Comparison of ENCODE assay signal across 8 cellular contexts in the genomic region with DNA sequence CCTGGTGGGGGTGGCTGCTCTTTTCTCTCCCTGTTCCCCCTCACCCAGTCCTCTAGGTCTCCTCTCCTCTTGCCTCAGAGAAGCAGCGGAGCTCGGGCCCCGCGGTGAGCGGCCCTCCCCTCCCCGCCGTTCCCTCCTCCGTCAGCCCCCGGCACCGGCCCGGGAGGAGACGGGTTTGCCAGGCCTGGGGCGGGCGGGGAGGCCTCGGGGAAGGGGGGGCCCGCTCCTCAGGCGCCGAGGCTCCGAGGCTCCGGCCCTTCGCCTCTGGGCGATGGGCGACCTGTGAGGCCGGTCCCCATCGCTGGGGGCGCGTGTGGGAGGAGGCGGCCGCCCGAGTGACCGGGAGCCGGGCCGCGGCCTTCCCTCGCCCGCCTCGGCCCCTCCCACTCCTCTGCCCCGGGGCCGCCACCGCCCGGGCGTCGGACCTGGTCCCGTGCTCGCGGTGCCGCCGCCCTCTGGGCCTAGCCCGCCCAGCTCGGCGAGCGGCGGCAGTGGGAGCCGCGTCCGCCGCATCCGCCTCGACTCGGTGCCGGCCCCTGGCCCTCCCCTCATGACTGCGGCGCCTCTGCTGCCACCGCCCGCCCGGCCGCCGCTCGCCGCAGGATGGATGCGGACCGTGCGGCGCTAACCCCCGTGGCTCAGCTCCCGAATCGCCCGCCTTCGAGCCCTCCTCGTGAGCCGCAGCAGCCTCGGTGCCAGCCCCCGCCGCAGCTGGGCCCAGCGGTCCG. TPM values are rescaled to one million over a fixed set of nuclear protein-coding genes. Genes with fewer than 3 reads are reported as not detected.
DNase-seq lines count a peak whose midpoint lies in the region; ATAC-seq, FAIRE-seq and TF ChIP-seq lines count a peak whose summit lies in the region.

No MANE protein-coding gene starts in this region.

- no peak for FAIRE-seq in HTR-8/SVneo (lab: Jason Lieb, UNC)

- no peak for TF ChIP-seq EP300 in ovary (IDR thresholded peaks at IDR 0.05)

- TF ChIP-seq CTCF in ovary (IDR thresholded peaks at IDR 0.05) = peak in 1 of 3 donors; percentile 22

- intact Hi-C loops in activated naive CD4-positive, alpha-beta T cell treated with anti-CD3 and anti-CD28 coated beads for 36 hours (cut with micrococcal nuclease) = loop anchor here (1.0 to 10.0 kb wide), 9 partner anchors 36 to 839 kb away; partner anchors contain the start of genes ERC1, FBXL14, KDM5A and RAD52
- intact Hi-C loops in head of caudate nucleus (cut with DNase I) = loop anchor here (5.0 kb wide), 3 partner anchors 59 to 194 kb away; partner anchors contain the start of gene RAD52
- intact Hi-C loops in ovary (cut with DNase I) = loop anchor here (5.0 to 10.0 kb wide), 7 partner anchors 59 to 842 kb away; partner anchors contain the start of gene FBXL14 (in 1 of the 4)

- H3K27me3 Mint-ChIP-seq in activated naive CD4-positive, alpha-beta T cell treated with anti-CD3 and anti-CD28 coated beads for 36 hours (ENCODE audit: low read depth) = no peaks in the 10 kb centered on the region

- H3K4me3 ChIP-seq in ovary = peak overlapping the region; percentile 73

- H3K27me3 ChIP-seq in ovary = no peaks in the 10 kb centered on the region

- WGBS in ovary, 3 donors = 0 to 1% (median 0%) methylated on average over 45 to 86 of the region's 86 CpGs

- H3K27ac Mint-ChIP-seq in activated naive CD4-positive, alpha-beta T cell treated with anti-CD3 and anti-CD28 coated beads for 36 hours = peak overlapping the region; percentile 94

- no peak overlapping the region for H3K4me3 Mint-ChIP-seq in activated naive CD4-positive, alpha-beta T cell treated with anti-CD3 and anti-CD28 coated beads for 36 hours

- H3K27ac ChIP-seq in ovary = peak overlapping the region; percentile 98

- peak; percentile 33 for ATAC-seq in HG02642 (IDR thresholded peaks at IDR 0.05; ENCODE audit: poor library complexity, unreplicated experiment)

- no peaks in the 10 kb centered on the region for H3K36me3 ChIP-seq in ovary

- no peak for TF ChIP-seq POLR2A in ovary (IDR thresholded peaks at IDR 0.05)

- H3K9me3 Mint-ChIP-seq in activated naive CD4-positive, alpha-beta T cell treated with anti-CD3 and anti-CD28 coated beads for 36 hours = no peaks in the 10 kb centered on the region

- H3K9me3 ChIP-seq in ovary = no peaks in the 10 kb centered on the region

- H3K36me3 Mint-ChIP-seq in activated naive CD4-positive, alpha-beta T cell treated with anti-CD3 and anti-CD28 coated beads for 36 hours (ENCODE audit: low read depth) = peaks cover 26% of the 10 kb centered on the region

- DNase-seq in activated T-cell treated with anti-CD3 and anti-CD28 coated beads for 48 hours (ENCODE audit: low read depth) (peak; percentile 37), NCI-H510A (lab: John Stamatoyannopoulos, UW) (peak; percentile 61), head of caudate nucleus (peak in 31 of 42 donors; percentile 13 to 82 (median 58)), ovary (peak in 4 of 5 donors; percentile 59 to 79 (median 68)), HTR-8/SVneo (ENCODE audit: insufficient read length, low spot score) (no peak)
- DNase-seq in activated T-cell treated with anti-CD3 and anti-CD28 coated beads, Interleukin-2, amount 50 U/mL, for 1 hour = no peak
- DNase-seq in activated naive CD4-positive, alpha-beta T cell treated with anti-CD3 and anti-CD28 coated beads for 36 hours = peak; percentile 53

- CTCF ChIA-PET in activated naive CD4-positive, alpha-beta T cell treated with anti-CD3 and anti-CD28 coated beads for 36 hours (lab: Charles Lee) = interaction anchor here (0.8 to 6.9 kb wide), 7 partner anchors 25 to 177 kb away, joined by 4 to 69 read pairs (median 28); no protein-coding TSS in a partner anchor

- H3K4me1 Mint-ChIP-seq in activated naive CD4-positive, alpha-beta T cell treated with anti-CD3 and anti-CD28 coated beads for 36 hours (ENCODE audit: low read depth) = peaks cover 35% of the 10 kb centered on the region

- peaks cover 6% of the 10 kb centered on the region for H3K4me1 ChIP-seq in ovary (ENCODE audit: insufficient read depth)

RNA-seq across cellular contexts. Expression of gene WNK1, which starts 0.5 kb away (rescaled TPM):
- 100 to 1,000 TPM; 112 to 134 TPM for total RNA-seq in activated naive CD4-positive, alpha-beta T cell treated with anti-CD3 and anti-CD28 coated beads for 36 hours
- 100 to 1,000 TPM in 4 of 7 donors, 10 to 100 TPM in 3; 79.6 to 144 (median 102) TPM for total RNA-seq in ovary
- 10 to 100 TPM; 26.0 to 88.6 TPM for polyA plus RNA-seq in ovary

Comparison
In these comparisons a context has a peak if more than half of its experiments do, and no peak if none do; other contexts are left out.
1. DNase-seq: peak in activated T-cell treated with anti-CD3 and anti-CD28 coated beads for 48 hours (single experiment), NCI-H510A (single experiment), activated naive CD4-positive, alpha-beta T cell treated with anti-CD3 and anti-CD28 coated beads for 36 hours (single experiment), head of caudate nucleus (31 of 42) and ovary (4 of 5); none in activated T-cell treated with anti-CD3 and anti-CD28 coated beads, Interleukin-2, amount 50 U/mL, for 1 hour (single experiment) and HTR-8/SVneo (single experiment).